33 cellular contexts compared by ENCODE assay signal in genomic region chr2:230619471-230619870, GRCh38.
"Had no signal": no experiment of that assay in that cellular context is flagged by ENCODE, and none has a peak within 500 bp of the region (broad histone marks: within the 10 kb centered on the region; RNA-seq: fewer than 3 reads in every experiment).

No MANE protein-coding gene starts in this region.

- H3K36me3 Mint-ChIP-seq: brain, T-cell had no signal

- FAIRE-seq: bronchial epithelial cell, RCC 7860 had no signal

- H3K27me3 ChIP-seq: adrenal gland had no signal

- H3K36me3 ChIP-seq: adrenal gland had no signal

- H3K9me3 ChIP-seq: adrenal gland had no signal

- H3K4me3 Mint-ChIP-seq: activated B cell treated with CpG ODN at 0.5 μM for 24 hours; activated CD4-positive, alpha-beta memory T cell treated with anti-CD3 and anti-CD28 coated beads, Interleukin-2, amount 10 ng/mL, durations not matched to agents 7 days and 5 days; activated CD8-positive, alpha-beta memory T cell treated with anti-CD3 and anti-CD28 coated beads, Interleukin-2, amount 10 ng/mL, durations not matched to agents 7 days and 5 days; activated naive CD4-positive, alpha-beta T cell treated with anti-CD3 and anti-CD28 coated beads for 36 hours; brain; T-cell; T-helper 17 cell had no signal

- H3K4me1 Mint-ChIP-seq: brain, T-helper 17 cell had no signal

- DNase-seq: activated B cell treated with CpG ODN at 0.5 μM for 24 hours; activated CD4-positive, alpha-beta memory T cell treated with anti-CD3 and anti-CD28 coated beads, Interleukin-2, amount 10 ng/mL, durations not matched to agents 7 days and 5 days; activated CD4-positive, alpha-beta T cell treated with anti-CD3 and anti-CD28 coated beads for 4 hours; activated CD4-positive, alpha-beta T cell treated with anti-CD3 and anti-CD28 coated beads, Interleukin-2, amount 50 U/mL, for 1 hour; activated CD4-positive, CD25-positive, alpha-beta regulatory T cell treated with anti-CD3 and anti-CD28 coated beads, Interleukin-2, amount 50 U/mL, for 72 hours; activated CD8-positive, alpha-beta memory T cell treated with anti-CD3 and anti-CD28 coated beads for 24 hours; activated CD8-positive, alpha-beta memory T cell treated with anti-CD3 and anti-CD28 coated beads, Interleukin-2, amount 10 ng/mL, durations not matched to agents 7 days and 5 days; activated CD8-positive, alpha-beta memory T cell treated with anti-CD3 and anti-CD28 coated beads, Interleukin-2, amount 50 U/mL, for 48 hours; activated gamma-delta T cell treated with Interleukin-2 at 50 U/mL for 16 hours; activated naive CD4-positive, alpha-beta T cell treated with anti-CD3 and anti-CD28 coated beads for 36 hours; adrenal gland; caudate nucleus; Karpas-422; KBM-7; NCI-H1048; NCI-H1105 treated with DMSO at 0.1 percent for 48 hours; NCI-H1436; NCI-H1694; NCI-H1930; NCI-H2081 treated with DMSO at 0.1 percent for 48 hours; NCI-H446; NCI-H510A treated with DMSO at 0.1 percent for 48 hours; NCI-H526 treated with DMSO at 0.1 percent for 48 hours; SIG-M5; T-cell; T-helper 17 cell had no signal

- H3K27ac Mint-ChIP-seq: activated B cell treated with CpG ODN at 0.5 μM for 24 hours; activated CD4-positive, alpha-beta memory T cell treated with anti-CD3 and anti-CD28 coated beads, Interleukin-2, amount 10 ng/mL, durations not matched to agents 7 days and 5 days; activated CD8-positive, alpha-beta memory T cell treated with anti-CD3 and anti-CD28 coated beads, Interleukin-2, amount 10 ng/mL, durations not matched to agents 7 days and 5 days; activated naive CD4-positive, alpha-beta T cell treated with anti-CD3 and anti-CD28 coated beads for 36 hours; activated naive CD4-positive, alpha-beta T cell treated with anti-CD3 and anti-CD28 coated beads, Interleukin-2, amount 50 U/mL, for 72 hours; activated T-helper 2 cell treated with anti-CD3 and anti-CD28 coated beads, Interferon-gamma antibody, Interleukin-2, Interleukin-4, amounts not matched to agents 10 μg/mL and 5 μg/mL and 100 μg/mL, durations not matched to agents 14 hours and 24 hours and 36 hours; brain; T-cell; T-helper 17 cell had no signal

- H3K9me3 Mint-ChIP-seq: activated B cell treated with CpG ODN at 0.5 μM for 24 hours had no signal

- H3K4me3 ChIP-seq: adrenal gland had no signal

- H3K27ac ChIP-seq: adrenal gland, RWPE1, VCaP had no signal

- H3K4me1 ChIP-seq: adrenal gland had no signal

- H3K27me3 Mint-ChIP-seq: activated B cell treated with CpG ODN at 0.5 μM for 24 hours; activated CD4-positive, alpha-beta memory T cell treated with anti-CD3 and anti-CD28 coated beads, Interleukin-2, amount 10 ng/mL, durations not matched to agents 7 days and 5 days; activated CD8-positive, alpha-beta memory T cell treated with anti-CD3 and anti-CD28 coated beads, Interleukin-2, amount 10 ng/mL, durations not matched to agents 7 days and 5 days; T-cell; T-helper 17 cell had no signal
